Comparison of ENCODE assay signal across 1 cellular context in the genomic region with DNA sequence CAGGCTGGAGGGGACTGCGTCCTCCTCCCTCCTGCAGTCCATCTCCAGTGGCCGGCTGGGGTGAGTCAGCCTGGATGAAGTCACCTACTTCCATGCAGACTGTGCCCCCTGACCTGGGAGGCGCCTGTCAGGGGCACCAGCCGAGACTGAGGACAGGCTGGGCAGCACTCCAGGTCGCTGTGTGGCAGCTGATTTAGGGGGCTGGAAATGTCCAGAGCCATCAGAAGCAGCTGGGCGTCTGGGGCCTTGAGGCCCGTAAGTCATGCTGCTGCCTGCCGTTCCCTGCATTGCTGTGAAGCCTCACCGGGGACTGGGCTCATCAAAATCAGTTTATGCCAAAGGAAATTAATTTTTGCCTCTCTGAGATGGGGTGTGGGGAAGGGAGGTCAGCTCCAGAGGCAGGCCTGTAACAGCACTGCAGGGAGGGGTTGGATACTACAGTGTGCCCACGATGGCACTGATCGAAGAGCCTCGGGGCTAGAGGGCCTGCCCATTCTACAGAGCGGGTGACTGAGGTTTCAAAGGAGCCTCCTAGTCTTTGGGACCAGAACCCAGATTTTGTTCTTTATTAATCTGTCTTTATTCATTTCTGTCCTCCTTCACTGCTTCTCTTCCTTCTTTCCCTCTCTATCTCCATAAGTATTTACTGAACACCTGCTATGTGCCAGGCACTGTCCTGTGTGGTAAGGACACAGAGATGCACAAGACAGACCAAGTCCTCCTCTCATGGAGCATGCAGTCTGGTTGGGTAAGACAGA.
TF ChIP-seq lines count a peak whose summit lies in the region.

No MANE protein-coding gene starts in this region.

TF ChIP-seq in K562, 482 proteins besides CTCF, POLR2A, EP300 and RAD21 (continued from another document):
- TF ChIP-seq, protein P1, sequence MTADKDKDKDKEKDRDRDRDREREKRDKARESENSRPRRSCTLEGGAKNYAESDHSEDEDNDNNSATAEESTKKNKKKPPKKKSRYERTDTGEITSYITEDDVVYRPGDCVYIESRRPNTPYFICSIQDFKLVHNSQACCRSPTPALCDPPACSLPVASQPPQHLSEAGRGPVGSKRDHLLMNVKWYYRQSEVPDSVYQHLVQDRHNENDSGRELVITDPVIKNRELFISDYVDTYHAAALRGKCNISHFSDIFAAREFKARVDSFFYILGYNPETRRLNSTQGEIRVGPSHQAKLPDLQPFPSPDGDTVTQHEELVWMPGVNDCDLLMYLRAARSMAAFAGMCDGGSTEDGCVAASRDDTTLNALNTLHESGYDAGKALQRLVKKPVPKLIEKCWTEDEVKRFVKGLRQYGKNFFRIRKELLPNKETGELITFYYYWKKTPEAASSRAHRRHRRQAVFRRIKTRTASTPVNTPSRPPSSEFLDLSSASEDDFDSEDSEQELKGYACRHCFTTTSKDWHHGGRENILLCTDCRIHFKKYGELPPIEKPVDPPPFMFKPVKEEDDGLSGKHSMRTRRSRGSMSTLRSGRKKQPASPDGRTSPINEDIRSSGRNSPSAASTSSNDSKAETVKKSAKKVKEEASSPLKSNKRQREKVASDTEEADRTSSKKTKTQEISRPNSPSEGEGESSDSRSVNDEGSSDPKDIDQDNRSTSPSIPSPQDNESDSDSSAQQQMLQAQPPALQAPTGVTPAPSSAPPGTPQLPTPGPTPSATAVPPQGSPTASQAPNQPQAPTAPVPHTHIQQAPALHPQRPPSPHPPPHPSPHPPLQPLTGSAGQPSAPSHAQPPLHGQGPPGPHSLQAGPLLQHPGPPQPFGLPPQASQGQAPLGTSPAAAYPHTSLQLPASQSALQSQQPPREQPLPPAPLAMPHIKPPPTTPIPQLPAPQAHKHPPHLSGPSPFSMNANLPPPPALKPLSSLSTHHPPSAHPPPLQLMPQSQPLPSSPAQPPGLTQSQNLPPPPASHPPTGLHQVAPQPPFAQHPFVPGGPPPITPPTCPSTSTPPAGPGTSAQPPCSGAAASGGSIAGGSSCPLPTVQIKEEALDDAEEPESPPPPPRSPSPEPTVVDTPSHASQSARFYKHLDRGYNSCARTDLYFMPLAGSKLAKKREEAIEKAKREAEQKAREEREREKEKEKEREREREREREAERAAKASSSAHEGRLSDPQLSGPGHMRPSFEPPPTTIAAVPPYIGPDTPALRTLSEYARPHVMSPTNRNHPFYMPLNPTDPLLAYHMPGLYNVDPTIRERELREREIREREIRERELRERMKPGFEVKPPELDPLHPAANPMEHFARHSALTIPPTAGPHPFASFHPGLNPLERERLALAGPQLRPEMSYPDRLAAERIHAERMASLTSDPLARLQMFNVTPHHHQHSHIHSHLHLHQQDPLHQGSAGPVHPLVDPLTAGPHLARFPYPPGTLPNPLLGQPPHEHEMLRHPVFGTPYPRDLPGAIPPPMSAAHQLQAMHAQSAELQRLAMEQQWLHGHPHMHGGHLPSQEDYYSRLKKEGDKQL (CRISPR knock-in tag; IDR thresholded peaks at IDR 0.05; ENCODE audit: borderline replicate concordance) = no peak
- TF ChIP-seq, protein P2, sequence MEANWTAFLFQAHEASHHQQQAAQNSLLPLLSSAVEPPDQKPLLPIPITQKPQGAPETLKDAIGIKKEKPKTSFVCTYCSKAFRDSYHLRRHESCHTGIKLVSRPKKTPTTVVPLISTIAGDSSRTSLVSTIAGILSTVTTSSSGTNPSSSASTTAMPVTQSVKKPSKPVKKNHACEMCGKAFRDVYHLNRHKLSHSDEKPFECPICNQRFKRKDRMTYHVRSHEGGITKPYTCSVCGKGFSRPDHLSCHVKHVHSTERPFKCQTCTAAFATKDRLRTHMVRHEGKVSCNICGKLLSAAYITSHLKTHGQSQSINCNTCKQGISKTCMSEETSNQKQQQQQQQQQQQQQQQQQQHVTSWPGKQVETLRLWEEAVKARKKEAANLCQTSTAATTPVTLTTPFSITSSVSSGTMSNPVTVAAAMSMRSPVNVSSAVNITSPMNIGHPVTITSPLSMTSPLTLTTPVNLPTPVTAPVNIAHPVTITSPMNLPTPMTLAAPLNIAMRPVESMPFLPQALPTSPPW (CRISPR knock-in tag; IDR thresholded peaks at IDR 0.05) = no peak
- TF ChIP-seq ZBTB17 (CRISPR knock-in tag; IDR thresholded peaks at IDR 0.05) = no peak
- TF ChIP-seq MEIS2 (IDR thresholded peaks at IDR 0.05; ENCODE audit: partially characterized antibody) = peak; percentile 5
- peak; percentile 21; the same call in 1 of the 2 replicates for TF ChIP-seq NFIC (IDR thresholded peaks at IDR 0.05)
- TF ChIP-seq DPF2 (IDR thresholded peaks at IDR 0.05) = 0 out of 2 replicates have a peak, but pooled peaks have one; percentile 22
- no peak for TF ChIP-seq ZFPM2 (CRISPR knock-in tag; IDR thresholded peaks at IDR 0.05)
- TF ChIP-seq HLTF (IDR thresholded peaks at IDR 0.05) = no peak
- TF ChIP-seq, protein P3, sequence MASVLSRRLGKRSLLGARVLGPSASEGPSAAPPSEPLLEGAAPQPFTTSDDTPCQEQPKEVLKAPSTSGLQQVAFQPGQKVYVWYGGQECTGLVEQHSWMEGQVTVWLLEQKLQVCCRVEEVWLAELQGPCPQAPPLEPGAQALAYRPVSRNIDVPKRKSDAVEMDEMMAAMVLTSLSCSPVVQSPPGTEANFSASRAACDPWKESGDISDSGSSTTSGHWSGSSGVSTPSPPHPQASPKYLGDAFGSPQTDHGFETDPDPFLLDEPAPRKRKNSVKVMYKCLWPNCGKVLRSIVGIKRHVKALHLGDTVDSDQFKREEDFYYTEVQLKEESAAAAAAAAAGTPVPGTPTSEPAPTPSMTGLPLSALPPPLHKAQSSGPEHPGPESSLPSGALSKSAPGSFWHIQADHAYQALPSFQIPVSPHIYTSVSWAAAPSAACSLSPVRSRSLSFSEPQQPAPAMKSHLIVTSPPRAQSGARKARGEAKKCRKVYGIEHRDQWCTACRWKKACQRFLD (CRISPR knock-in tag; IDR thresholded peaks at IDR 0.05) = no peak
- no peak for TF ChIP-seq PHTF2 (CRISPR knock-in tag; IDR thresholded peaks at IDR 0.05)
- no peak for TF ChIP-seq ZFP36 (IDR thresholded peaks at IDR 0.05; ENCODE audit: low read depth, low read length, partially characterized antibody)
- TF ChIP-seq, protein P4, sequence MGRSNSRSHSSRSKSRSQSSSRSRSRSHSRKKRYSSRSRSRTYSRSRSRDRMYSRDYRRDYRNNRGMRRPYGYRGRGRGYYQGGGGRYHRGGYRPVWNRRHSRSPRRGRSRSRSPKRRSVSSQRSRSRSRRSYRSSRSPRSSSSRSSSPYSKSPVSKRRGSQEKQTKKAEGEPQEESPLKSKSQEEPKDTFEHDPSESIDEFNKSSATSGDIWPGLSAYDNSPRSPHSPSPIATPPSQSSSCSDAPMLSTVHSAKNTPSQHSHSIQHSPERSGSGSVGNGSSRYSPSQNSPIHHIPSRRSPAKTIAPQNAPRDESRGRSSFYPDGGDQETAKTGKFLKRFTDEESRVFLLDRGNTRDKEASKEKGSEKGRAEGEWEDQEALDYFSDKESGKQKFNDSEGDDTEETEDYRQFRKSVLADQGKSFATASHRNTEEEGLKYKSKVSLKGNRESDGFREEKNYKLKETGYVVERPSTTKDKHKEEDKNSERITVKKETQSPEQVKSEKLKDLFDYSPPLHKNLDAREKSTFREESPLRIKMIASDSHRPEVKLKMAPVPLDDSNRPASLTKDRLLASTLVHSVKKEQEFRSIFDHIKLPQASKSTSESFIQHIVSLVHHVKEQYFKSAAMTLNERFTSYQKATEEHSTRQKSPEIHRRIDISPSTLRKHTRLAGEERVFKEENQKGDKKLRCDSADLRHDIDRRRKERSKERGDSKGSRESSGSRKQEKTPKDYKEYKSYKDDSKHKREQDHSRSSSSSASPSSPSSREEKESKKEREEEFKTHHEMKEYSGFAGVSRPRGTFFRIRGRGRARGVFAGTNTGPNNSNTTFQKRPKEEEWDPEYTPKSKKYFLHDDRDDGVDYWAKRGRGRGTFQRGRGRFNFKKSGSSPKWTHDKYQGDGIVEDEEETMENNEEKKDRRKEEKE (IDR thresholded peaks at IDR 0.05; ENCODE audit: borderline replicate concordance in 1 of 2, control insufficient read depth in 1 of 2, low read depth in 2 of 2, low read length in 1 of 2) = no peak
- TF ChIP-seq, protein P5, sequence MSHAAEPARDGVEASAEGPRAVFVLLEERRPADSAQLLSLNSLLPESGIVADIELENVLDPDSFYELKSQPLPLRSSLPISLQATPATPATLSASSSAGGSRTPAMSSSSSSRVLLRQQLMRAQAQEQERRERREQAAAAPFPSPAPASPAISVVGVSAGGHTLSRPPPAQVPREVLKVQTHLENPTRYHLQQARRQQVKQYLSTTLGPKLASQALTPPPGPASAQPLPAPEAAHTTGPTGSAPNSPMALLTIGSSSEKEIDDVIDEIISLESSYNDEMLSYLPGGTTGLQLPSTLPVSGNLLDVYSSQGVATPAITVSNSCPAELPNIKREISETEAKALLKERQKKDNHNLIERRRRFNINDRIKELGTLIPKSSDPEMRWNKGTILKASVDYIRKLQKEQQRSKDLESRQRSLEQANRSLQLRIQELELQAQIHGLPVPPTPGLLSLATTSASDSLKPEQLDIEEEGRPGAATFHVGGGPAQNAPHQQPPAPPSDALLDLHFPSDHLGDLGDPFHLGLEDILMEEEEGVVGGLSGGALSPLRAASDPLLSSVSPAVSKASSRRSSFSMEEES (CRISPR knock-in tag; IDR thresholded peaks at IDR 0.05) = no peak
- peak; percentile 85; the same call in 1 of the 2 replicates for TF ChIP-seq JUND (IDR thresholded peaks at IDR 0.05; ENCODE audit: borderline replicate concordance, low read depth, low read length)
- 0 out of 3 replicates have a peak, but pooled peaks have one; percentile 50 for TF ChIP-seq JUND (tag; IDR thresholded peaks at IDR 0.05; ENCODE audit: borderline replicate concordance, low read depth, low read length)
- no peak for TF ChIP-seq ZNF79 (CRISPR knock-in tag; IDR thresholded peaks at IDR 0.05; ENCODE audit: low read depth)
- TF ChIP-seq ZNF165 (CRISPR knock-in tag; IDR thresholded peaks at IDR 0.05; ENCODE audit: borderline replicate concordance) = no peak
- TF ChIP-seq FOXP1 (CRISPR knock-in tag; IDR thresholded peaks at IDR 0.05) = no peak
- TF ChIP-seq, protein P6, sequence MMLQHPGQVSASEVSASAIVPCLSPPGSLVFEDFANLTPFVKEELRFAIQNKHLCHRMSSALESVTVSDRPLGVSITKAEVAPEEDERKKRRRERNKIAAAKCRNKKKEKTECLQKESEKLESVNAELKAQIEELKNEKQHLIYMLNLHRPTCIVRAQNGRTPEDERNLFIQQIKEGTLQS (IDR thresholded peaks at IDR 0.05) = peak; percentile 91
- TF ChIP-seq, protein P6 (CRISPR knock-in tag; conservative IDR thresholded peaks at IDR 0.05) = no peak
- TF ChIP-seq DACH1 (IDR thresholded peaks at IDR 0.05; ENCODE audit: partially characterized antibody) = no peak
- peak; percentile 87 for TF ChIP-seq JUN (IDR thresholded peaks at IDR 0.05; ENCODE audit: borderline replicate concordance, low read depth, low read length)
- no peak for TF ChIP-seq JUN (CRISPR knock-in tag; IDR thresholded peaks at IDR 0.05; ENCODE audit: borderline replicate concordance)
- TF ChIP-seq RAD51 (IDR thresholded peaks at IDR 0.05; ENCODE audit: borderline replicate concordance, low read depth) = no peak
- no peak for TF ChIP-seq NR2C2 (CRISPR knock-in tag; IDR thresholded peaks at IDR 0.05)
- TF ChIP-seq NR2C2 (tag; IDR thresholded peaks at IDR 0.05) = peak; percentile 81
- no peak for TF ChIP-seq NFRKB (IDR thresholded peaks at IDR 0.05; ENCODE audit: low read depth)
- peak; percentile 47; the same call in 1 of the 2 replicates for TF ChIP-seq ATF7 (IDR thresholded peaks at IDR 0.05)
- TF ChIP-seq CBFA2T2 (conservative IDR thresholded peaks at IDR 0.05) = 0 out of 2 replicates have a peak, but pooled peaks have one; percentile 12
- peak; percentile 68 for TF ChIP-seq FOSL1 (tag; conservative IDR thresholded peaks at IDR 0.05)
- TF ChIP-seq NONO (IDR thresholded peaks at IDR 0.05; ENCODE audit: low read depth in 2 of 2, low read length in 1 of 2) = no peak
- peak; percentile 32; the same call in 1 of the 2 replicates for TF ChIP-seq CBFA2T3 (IDR thresholded peaks at IDR 0.05)
- peak; percentile 29; the same call in 1 of the 2 replicates for TF ChIP-seq SMARCA4 (IDR thresholded peaks at IDR 0.05)
- peak; percentile 64 for TF ChIP-seq RBM25 (IDR thresholded peaks at IDR 0.05; ENCODE audit: low read depth, low read length, severe bottlenecking)
- no peak for TF ChIP-seq HSF4 (CRISPR knock-in tag; IDR thresholded peaks at IDR 0.05; ENCODE audit: borderline replicate concordance)
- no peak for TF ChIP-seq ZNF23 (CRISPR knock-in tag; IDR thresholded peaks at IDR 0.05)
